16 cellular contexts compared by ENCODE assay signal in genomic region chr5:143657814-143658395, GRCh38.
A peak's percentile ranks its signal among the peaks of the same experiment; 100 is the strongest.
DNase-seq lines count a peak whose midpoint lies in the region; ATAC-seq and TF ChIP-seq lines count a peak whose summit lies in the region.
"Had no signal": no experiment of that assay in that cellular context is flagged by ENCODE, and none has a peak within 500 bp of the region (broad histone marks: within the 10 kb centered on the region; RNA-seq: fewer than 3 reads in every experiment).

No MANE protein-coding gene starts in this region.

- H3K4me1 ChIP-seq in DOHH2 (ENCODE audit: control insufficient read depth, low read length) = peaks cover 19% of the 10 kb centered on the region
- H3K4me1 ChIP-seq: breast epithelium, psoas muscle had no signal

- ATAC-seq in stimulated activated naive B cell treated with anti-CD40 and anti-IgM and Interleukin-4, amounts not matched to agents 10 μg/mL and 1 μg/mL and 100 μg/mL, for 72 hours (replicated peaks) = no peak
- ATAC-seq: activated T-helper 17 cell treated with anti-CD3 and anti-CD28 coated beads, Interleukin-2, amount 50 U/mL, for 72 hours; GM12878; psoas muscle; stimulated activated naive CD8-positive, alpha-beta T cell treated with anti-CD3 and anti-CD28 coated beads, Interleukin-15, Interleukin-2, amounts not matched to agents 100 U/mL and 50 U/mL, for 24 hours had no signal

- no peaks in the 10 kb centered on the region for H3K36me3 ChIP-seq in DOHH2 (ENCODE audit: control insufficient read depth, low read length)
- H3K36me3 ChIP-seq: breast epithelium had no signal

- no peaks in the 10 kb centered on the region for H3K79me2 ChIP-seq in DOHH2 (ENCODE audit: control insufficient read depth, low read length)

- H4K20me1 ChIP-seq in DOHH2 (ENCODE audit: control insufficient read depth, insufficient read depth, low read depth, low read length) = no peaks in the 10 kb centered on the region

- H3K9me2 ChIP-seq in DOHH2 (replicated peaks; ENCODE audit: control insufficient read depth, low read length) = no peaks in the 10 kb centered on the region

- peak overlapping the region; percentile 26 for H3K4me3 ChIP-seq in DOHH2 (ENCODE audit: low read length)
- H3K4me3 ChIP-seq: breast epithelium, GM12878, psoas muscle had no signal

- H3K9me3 Mint-ChIP-seq in stimulated activated naive B cell treated with anti-CD40 and anti-IgM and Interleukin-4, amounts not matched to agents 10 μg/mL and 1 μg/mL and 100 μg/mL, for 72 hours = no peaks in the 10 kb centered on the region
- H3K9me3 Mint-ChIP-seq in immature natural killer cell = no peaks in the 10 kb centered on the region
- H3K9me3 Mint-ChIP-seq: activated T-helper 17 cell treated with anti-CD3 and anti-CD28 coated beads, Interleukin-2, amount 50 U/mL, for 72 hours had no signal

- H3K36me3 Mint-ChIP-seq in stimulated activated naive B cell treated with anti-CD40 and anti-IgM and Interleukin-4, amounts not matched to agents 10 μg/mL and 1 μg/mL and 100 μg/mL, for 72 hours = no peaks in the 10 kb centered on the region
- H3K36me3 Mint-ChIP-seq in immature natural killer cell = no peaks in the 10 kb centered on the region
- H3K36me3 Mint-ChIP-seq: mesothelial cell of epicardium had no signal

- no peak overlapping the region for H3K4me3 Mint-ChIP-seq in stimulated activated naive B cell treated with anti-CD40 and anti-IgM and Interleukin-4, amounts not matched to agents 10 μg/mL and 1 μg/mL and 100 μg/mL, for 72 hours
- H3K4me3 Mint-ChIP-seq in immature natural killer cell = no peak overlapping the region
- H3K4me3 Mint-ChIP-seq: activated T-helper 17 cell treated with anti-CD3 and anti-CD28 coated beads, Interleukin-2, amount 50 U/mL, for 72 hours; mesothelial cell of epicardium had no signal

- TF ChIP-seq CTCF in DOHH2 (IDR thresholded peaks at IDR 0.05; ENCODE audit: low read depth, low read length, poor library complexity, severe bottlenecking) = no peak

- H3K27me3 ChIP-seq in DOHH2 (ENCODE audit: control insufficient read depth, low read length) = no peaks in the 10 kb centered on the region
- H3K27me3 ChIP-seq: breast epithelium had no signal

- H3K9me3 ChIP-seq in DOHH2 (ENCODE audit: control insufficient read depth, insufficient read depth, low read length) = no peaks in the 10 kb centered on the region; the same call in 1 of the 2 replicates
- H3K9me3 ChIP-seq: breast epithelium, psoas muscle had no signal

- intact Hi-C loops in head of caudate nucleus (cut with DNase I) = no loop called here

- no peaks in the 10 kb centered on the region for H3K27me3 Mint-ChIP-seq in stimulated activated naive B cell treated with anti-CD40 and anti-IgM and Interleukin-4, amounts not matched to agents 10 μg/mL and 1 μg/mL and 100 μg/mL, for 72 hours
- H3K27me3 Mint-ChIP-seq in immature natural killer cell (ENCODE audit: low read depth in 3 of 3) = peaks cover 0 to 4% (median 0%) of the 10 kb centered on the region in 3 donors
- H3K27me3 Mint-ChIP-seq: activated T-helper 17 cell treated with anti-CD3 and anti-CD28 coated beads, Interleukin-2, amount 50 U/mL, for 72 hours had no signal

- peak; percentile 77 for DNase-seq in NCI-H1436 treated with DMSO at 0.1 percent for 48 hours (lab: John Stamatoyannopoulos, UW)
- peak; percentile 64 for DNase-seq in NCI-H510A treated with DMSO at 0.1 percent for 48 hours (lab: John Stamatoyannopoulos, UW)
- peak; percentile 48 for DNase-seq in fibroblast of gingiva (ENCODE audit: low read depth)
- DNase-seq in stimulated activated naive B cell treated with anti-CD40 and anti-IgM and Interleukin-4, amounts not matched to agents 10 μg/mL and 1 μg/mL and 100 μg/mL, for 72 hours = no peak
- no peak for DNase-seq in immature natural killer cell
- DNase-seq in HK-2 (ENCODE audit: unreplicated experiment) = no peak
- DNase-seq in head of caudate nucleus = no peak
- DNase-seq: activated CD4-positive, CD25-positive, alpha-beta regulatory T cell treated with anti-CD3 and anti-CD28 coated beads, Interleukin-2, amount 50 U/mL, for 72 hours; MM.1S; psoas muscle; stimulated activated naive CD8-positive, alpha-beta T cell treated with anti-CD3 and anti-CD28 coated beads, Interleukin-15, Interleukin-2, amounts not matched to agents 100 U/mL and 50 U/mL, for 24 hours had no signal

- H3K4me2 ChIP-seq in DOHH2 (ENCODE audit: low read length) = peak overlapping the region; percentile 56

- H3K4me1 Mint-ChIP-seq in stimulated activated naive B cell treated with anti-CD40 and anti-IgM and Interleukin-4, amounts not matched to agents 10 μg/mL and 1 μg/mL and 100 μg/mL, for 72 hours = no peaks in the 10 kb centered on the region
- H3K4me1 Mint-ChIP-seq in immature natural killer cell = no peaks in the 10 kb centered on the region

- no peak overlapping the region for H3K27ac Mint-ChIP-seq in stimulated activated naive B cell treated with anti-CD40 and anti-IgM and Interleukin-4, amounts not matched to agents 10 μg/mL and 1 μg/mL and 100 μg/mL, for 72 hours
- no peak overlapping the region for H3K27ac Mint-ChIP-seq in immature natural killer cell
- H3K27ac Mint-ChIP-seq: activated T-helper 17 cell treated with anti-CD3 and anti-CD28 coated beads, Interleukin-2, amount 50 U/mL, for 72 hours; mesothelial cell of epicardium had no signal

- H3F3A ChIP-seq in DOHH2 (ENCODE audit: control insufficient read depth, insufficient read depth) = no peaks in the 10 kb centered on the region

- peak overlapping the region; percentile 31 for H3K27ac ChIP-seq in DOHH2 (ENCODE audit: low read depth, low read length)
- H3K27ac ChIP-seq: breast epithelium, psoas muscle had no signal

Comparison
In these comparisons a context has a peak if more than half of its experiments do, and no peak if none do; other contexts are left out.
1. DNase-seq: peak in NCI-H1436 treated with DMSO at 0.1 percent for 48 hours (single experiment), NCI-H510A treated with DMSO at 0.1 percent for 48 hours (single experiment) and fibroblast of gingiva (single experiment); none in stimulated activated naive B cell treated with anti-CD40 and anti-IgM and Interleukin-4, amounts not matched to agents 10 μg/mL and 1 μg/mL and 100 μg/mL, for 72 hours (single experiment), immature natural killer cell (0 of 3), HK-2 (single experiment) and head of caudate nucleus (0 of 42).